In the genomic region with DNA sequence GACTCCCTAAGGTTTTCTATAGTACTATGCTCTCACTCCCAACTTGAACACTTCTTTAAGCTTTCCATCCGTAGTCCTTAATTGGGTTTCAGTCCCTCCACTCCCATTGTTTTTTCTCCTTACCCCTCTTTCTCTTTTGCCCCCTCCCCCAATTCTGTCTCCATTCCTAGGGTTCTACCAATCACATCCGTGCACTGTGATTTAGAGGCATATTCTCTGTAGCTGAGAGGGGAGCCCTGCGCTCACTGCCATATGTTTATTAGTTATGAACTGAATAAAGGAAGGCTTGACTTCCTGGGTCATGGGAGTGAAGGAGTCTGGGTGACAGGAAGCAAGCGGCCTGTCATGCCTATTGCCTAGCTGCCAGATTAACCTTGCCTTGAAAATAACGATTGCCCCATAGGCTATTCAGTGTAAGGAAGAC, we compare ENCODE assay signal across 8 cellular contexts. TPM values are rescaled to one million over a fixed set of nuclear protein-coding genes. Genes with fewer than 3 reads are reported as not detected.
DNase-seq lines count a peak whose midpoint lies in the region; TF ChIP-seq lines count a peak whose summit lies in the region.

No MANE protein-coding gene starts in this region.

- peak overlapping the region; percentile 60 for H3K9ac ChIP-seq in endocrine pancreas (ENCODE audit: control insufficient read depth, insufficient read depth, low read length)

- DNase-seq in NCI-H1105 treated with DMSO at 0.1 percent for 48 hours (lab: John Stamatoyannopoulos, UW) (peak; percentile 19), NCI-H1105 (lab: John Stamatoyannopoulos, UW) (no peak), HFF-Myc (ENCODE audit: extremely low read depth, low read depth) (peak; percentile 11), NCI-H1694 treated with DMSO at 0.1 percent for 48 hours (lab: John Stamatoyannopoulos, UW) (peak; percentile 78), suprapubic skin (ENCODE audit: low spot score in 2 of 2) (no peak)

- H3K9me3 ChIP-seq in endocrine pancreas (ENCODE audit: control insufficient read depth, low read length) (no peaks in the 10 kb centered on the region), mesodermal cell (ENCODE audit: control insufficient read depth, low read length) (no peaks in the 10 kb centered on the region), suprapubic skin (no peaks in the 10 kb centered on the region)

- H3K36me3 ChIP-seq in endocrine pancreas (ENCODE audit: control insufficient read depth, insufficient read depth, low read length) (no peaks in the 10 kb centered on the region), mesodermal cell (ENCODE audit: control insufficient read depth, insufficient read depth, low read length) (peaks cover 16% of the 10 kb centered on the region), suprapubic skin (no peaks in the 10 kb centered on the region)

- TF ChIP-seq EP300 in suprapubic skin (IDR thresholded peaks at IDR 0.05) = no peak

- peak overlapping the region; percentile 75 for H3K27ac ChIP-seq in VCaP
- H3K27ac ChIP-seq in mesodermal cell (ENCODE audit: low read depth, low read length, severe bottlenecking) = peak overlapping the region; percentile 89
- H3K27ac ChIP-seq in suprapubic skin = peak overlapping the region; percentile 93

- peaks cover 5% of the 10 kb centered on the region for H3K4me1 ChIP-seq in endocrine pancreas (ENCODE audit: control insufficient read depth, insufficient read depth, low read length)
- no peaks in the 10 kb centered on the region for H3K4me1 ChIP-seq in mesodermal cell (ENCODE audit: control insufficient read depth, insufficient read depth, low read length, poor library complexity, severe bottlenecking)
- peaks cover 9% of the 10 kb centered on the region for H3K4me1 ChIP-seq in suprapubic skin

- H3K4me3 ChIP-seq in HFF-Myc (replicated peaks; ENCODE audit: low read depth, low read length) (peak overlapping the region; percentile 74), endocrine pancreas (ENCODE audit: control insufficient read depth, insufficient read depth, low read length) (peak overlapping the region; percentile 84), mesodermal cell (ENCODE audit: extremely low read depth, insufficient read depth, low read length, poor library complexity, severe bottlenecking) (peak overlapping the region; percentile 63), suprapubic skin (peak overlapping the region; percentile 58)

- TF ChIP-seq CTCF in HFF-Myc (IDR thresholded peaks at IDR 0.05; ENCODE audit: low read depth, low read length, missing control alignments) (no peak), VCaP (conservative IDR thresholded peaks at IDR 0.05) (no peak), suprapubic skin (IDR thresholded peaks at IDR 0.05) (no peak)

- H3K27me3 ChIP-seq in endocrine pancreas (ENCODE audit: control insufficient read depth, insufficient read depth, low read length) (no peaks in the 10 kb centered on the region), suprapubic skin (no peaks in the 10 kb centered on the region)

- TF ChIP-seq POLR2A in suprapubic skin (IDR thresholded peaks at IDR 0.05) = no peak

- WGBS in mesodermal cell (ENCODE audit: insufficient coverage in 2 of 2), 2 experiments = no CpG with 5 or more reads among the region's 5 CpGs
- WGBS in suprapubic skin = 30% methylated on average over 5 of the region's 5 CpGs

RNA-seq across cellular contexts. Expression of gene MCTS1, which starts 0.5 kb away (rescaled TPM):
- 54.0 TPM for polyA plus RNA-seq in mesodermal cell (2013, experiment 1 of 2)
- polyA plus RNA-seq in mesodermal cell (2013, experiment 2 of 2) = 67.7 TPM
- total RNA-seq in suprapubic skin = 10 to 100 TPM; 17.6 to 25.7 (median 21.5) TPM

RNA-seq across cellular contexts. Expression of gene C1GALT1C1, which starts 25.5 kb away (rescaled TPM):
- polyA plus RNA-seq in mesodermal cell (2013, experiment 1 of 2) = 17.4 TPM
- polyA plus RNA-seq in mesodermal cell (2013, experiment 2 of 2) = 17.9 TPM
- total RNA-seq in suprapubic skin = 10 to 100 TPM in 3 of 4 donors, 1 to 10 TPM in 1; 9.1 to 12.7 (median 10.4) TPM

RNA-seq across cellular contexts. Expression of gene CUL4B, which starts 43.6 kb away (rescaled TPM):
- polyA plus RNA-seq in mesodermal cell (2013, experiment 1 of 2) = 47.5 TPM
- 53.9 TPM for polyA plus RNA-seq in mesodermal cell (2013, experiment 2 of 2)
- 10 to 100 TPM; 18.6 to 47.2 (median 28.4) TPM for total RNA-seq in suprapubic skin

Comparison
In these comparisons a context has a peak if more than half of its experiments do, and no peak if none do; other contexts are left out.
1. DNase-seq: peak in NCI-H1105 treated with DMSO at 0.1 percent for 48 hours (single experiment), HFF-Myc (single experiment) and NCI-H1694 treated with DMSO at 0.1 percent for 48 hours (single experiment); none in NCI-H1105 (single experiment) and suprapubic skin (0 of 2).
2. Peak in every context shown above with its lines, with median percentiles within 50 percentile points of each other: H3K4me3 ChIP-seq and H3K27ac ChIP-seq.